9 cellular contexts compared by ENCODE assay signal in genomic region chr16:56616608-56617211, GRCh38. TPM values are rescaled to one million over a fixed set of nuclear protein-coding genes. Genes with fewer than 3 reads are reported as not detected.
DNase-seq lines count a peak whose midpoint lies in the region; ATAC-seq and TF ChIP-seq lines count a peak whose summit lies in the region.
"Had no signal": no experiment of that assay in that cellular context is flagged by ENCODE, and none has a peak within 500 bp of the region (broad histone marks: within the 10 kb centered on the region; RNA-seq: fewer than 3 reads in every experiment).

No MANE protein-coding gene starts in this region.

- H3K27ac Mint-ChIP-seq in chondrocyte (ENCODE audit: unreplicated experiment): no peak overlapping the region
- no peak overlapping the region for H3K27ac Mint-ChIP-seq in stimulated activated memory B cell treated with anti-CD40 and anti-IgM and Interleukin-4, amounts not matched to agents 10 μg/mL and 1 μg/mL and 100 μg/mL, for 72 hours

- H3K4me1 Mint-ChIP-seq in chondrocyte (ENCODE audit: low read depth): peaks cover 34% of the 10 kb centered on the region
- peaks cover 10% of the 10 kb centered on the region for H3K4me1 Mint-ChIP-seq in stimulated activated memory B cell treated with anti-CD40 and anti-IgM and Interleukin-4, amounts not matched to agents 10 μg/mL and 1 μg/mL and 100 μg/mL, for 72 hours

- no peaks in the 10 kb centered on the region for H3K36me3 Mint-ChIP-seq in chondrocyte (ENCODE audit: low read depth)
- H3K36me3 Mint-ChIP-seq in stimulated activated memory B cell treated with anti-CD40 and anti-IgM and Interleukin-4, amounts not matched to agents 10 μg/mL and 1 μg/mL and 100 μg/mL, for 72 hours: no peaks in the 10 kb centered on the region

- TF ChIP-seq CTCF in chondrocyte (IDR thresholded peaks at IDR 0.05): no peak

- no peaks in the 10 kb centered on the region for H3K9me3 Mint-ChIP-seq in chondrocyte (ENCODE audit: low read depth)
- H3K9me3 Mint-ChIP-seq in stimulated activated memory B cell treated with anti-CD40 and anti-IgM and Interleukin-4, amounts not matched to agents 10 μg/mL and 1 μg/mL and 100 μg/mL, for 72 hours: no peaks in the 10 kb centered on the region

- no peaks in the 10 kb centered on the region for H3K9me3 ChIP-seq in NT2/D1 (ENCODE audit: insufficient read depth, low read length)

- peaks cover 2% of the 10 kb centered on the region for H3K27me3 Mint-ChIP-seq in chondrocyte (ENCODE audit: low read depth)
- H3K27me3 Mint-ChIP-seq in stimulated activated memory B cell treated with anti-CD40 and anti-IgM and Interleukin-4, amounts not matched to agents 10 μg/mL and 1 μg/mL and 100 μg/mL, for 72 hours: peaks cover 34% of the 10 kb centered on the region

- H3K4me3 ChIP-seq in NT2/D1 (ENCODE audit: insufficient read length, low read depth): peak overlapping the region; percentile 67

- ATAC-seq in left lobe of liver: peak; percentile 51
- no peak for ATAC-seq in stimulated activated memory B cell treated with anti-CD40 and anti-IgM and Interleukin-4, amounts not matched to agents 10 μg/mL and 1 μg/mL and 100 μg/mL, for 72 hours
- ATAC-seq in GM19324 (IDR thresholded peaks at IDR 0.05; ENCODE audit: low FRiP score, unreplicated experiment): no peak

- DNase-seq in NT2/D1 (ENCODE audit: low read depth, low spot score) (no peak), chondrocyte (ENCODE audit: low spot score) (no peak), left lobe of liver (ENCODE audit: low spot score) (no peak), posterior vena cava (ENCODE audit: low spot score) (no peak), NCI-H2171 (lab: John Stamatoyannopoulos, UW) (no peak), DMS 273 (lab: John Stamatoyannopoulos, UW; ENCODE audit: unreplicated experiment) (no peak)

- H3K4me3 Mint-ChIP-seq in chondrocyte (ENCODE audit: unreplicated experiment): peak overlapping the region; percentile 9
- H3K4me3 Mint-ChIP-seq in stimulated activated memory B cell treated with anti-CD40 and anti-IgM and Interleukin-4, amounts not matched to agents 10 μg/mL and 1 μg/mL and 100 μg/mL, for 72 hours: peak overlapping the region; percentile 44

- H3K27me3 ChIP-seq in NT2/D1 (ENCODE audit: insufficient read depth, insufficient read length): peaks cover 33% of the 10 kb centered on the region

- peak overlapping the region; percentile 77 for H3K9ac ChIP-seq in NT2/D1 (ENCODE audit: insufficient read length, low read depth)

- H3K4me1 ChIP-seq in NT2/D1 (ENCODE audit: insufficient read depth, insufficient read length): peaks cover 6% of the 10 kb centered on the region

- intact Hi-C loops in posterior vena cava (cut with DNase I): no loop called here

- no peaks in the 10 kb centered on the region for H3K36me3 ChIP-seq in NT2/D1 (ENCODE audit: insufficient read depth, insufficient read length, low read length)

RNA-seq across cellular contexts. Expression of gene MT2A, which starts 8.3 kb away (rescaled TPM):
- total RNA-seq in chondrocyte (160 to 407 TPM (median 183 TPM) in 3 replicates), left lobe of liver (3,908 TPM), posterior vena cava (1,000 to 10,000 TPM in 1 of 2 donors, 100 to 1,000 TPM in 1; 643 to 1,788 TPM)

RNA-seq across cellular contexts. Expression of gene MT1E, which starts 8.9 kb away (rescaled TPM):
- total RNA-seq in chondrocyte: 23.2 to 35.8 TPM (median 31.4 TPM) in 3 replicates
- total RNA-seq in left lobe of liver: 1,576 TPM
- 100 to 1,000 TPM; 240 to 379 TPM for total RNA-seq in posterior vena cava

RNA-seq across cellular contexts. Expression of gene MT1M, which starts 15.7 kb away (rescaled TPM):
- 0.35 to 0.59 TPM in 2 of 3 replicates, not detected in the other for total RNA-seq in chondrocyte
- total RNA-seq in left lobe of liver: 546 TPM
- 100 to 1,000 TPM in 1 of 2 donors, 10 to 100 TPM in 1; 82.2 to 146 TPM for total RNA-seq in posterior vena cava
- total RNA-seq: mononuclear cell had no signal

RNA-seq across cellular contexts. Expression of gene MT1A, which starts 21.8 kb away (rescaled TPM):
- total RNA-seq in chondrocyte (1.1 TPM in 1 of 3 replicates, not detected in the others), left lobe of liver (141 TPM), posterior vena cava (100 to 1,000 TPM in 1 of 2 donors, 10 to 100 TPM in 1; 52.7 to 104 TPM)
- total RNA-seq: mononuclear cell had no signal

RNA-seq across cellular contexts. Expression of gene MT3, which starts 27.4 kb away (rescaled TPM):
- total RNA-seq in chondrocyte (0.77 TPM in 1 of 3 replicates, not detected in the others), left lobe of liver (not detected), posterior vena cava (not detected)

Comparison
In these comparisons a context has a peak if more than half of its experiments do, and no peak if none do; other contexts are left out.
1. RNA of gene MT1M, which starts 15.7 kb away (total RNA-seq): 546 TPM in left lobe of liver (single experiment) and 82.2 to 146 TPM in posterior vena cava; 0.35 to 0.59 TPM in chondrocyte; every median in the first group is over 10 times any median in the second.